15 cellular contexts compared by ENCODE assay signal in genomic region chr15:81315452-81316203, GRCh38. TPM values are rescaled to one million over a fixed set of nuclear protein-coding genes. Genes with fewer than 3 reads are reported as not detected.
DNase-seq lines count a peak whose midpoint lies in the region; ATAC-seq, FAIRE-seq and TF ChIP-seq lines count a peak whose summit lies in the region.
"Had no signal": no experiment of that assay in that cellular context is flagged by ENCODE, and none has a peak within 500 bp of the region (broad histone marks: within the 10 kb centered on the region; RNA-seq: fewer than 3 reads in every experiment).

No MANE protein-coding gene starts in this region.

- H3K27ac Mint-ChIP-seq in activated B cell treated with CpG ODN at 0.5 μM for 24 hours: peak overlapping the region; percentile 82
- H3K27ac Mint-ChIP-seq in central memory CD8-positive, alpha-beta T cell (ENCODE audit: low read depth): peak overlapping the region; percentile 86

- DNase-seq in activated T-cell treated with anti-CD3 and anti-CD28 coated beads, Interleukin-2, amount 50 U/mL, for 1 hour: peak; percentile 15
- DNase-seq in activated T-cell treated with anti-CD3 and anti-CD28 coated beads for 4 hours (no peak), activated B cell treated with CpG ODN at 0.5 μM for 24 hours (no peak), urothelium cell line (ENCODE audit: low spot score) (no peak), 8988T (no peak)
- peak in 1 of 2 donors; percentile 39 for DNase-seq in central memory CD8-positive, alpha-beta T cell (ENCODE audit: low spot score in 2 of 2)
- DNase-seq in stimulated activated naive CD8-positive, alpha-beta T cell treated with anti-CD3 and anti-CD28 coated beads, Interleukin-15, Interleukin-2, amounts not matched to agents 100 U/mL and 50 U/mL, for 24 hours: no peak
- DNase-seq: COR-L47; effector CD4-positive, alpha-beta T cell; NCI-H526 treated with DMSO at 0.1 percent for 48 hours; PC-9; WERI-Rb-1 had no signal

- POLR2A ChIA-PET in activated B cell treated with CpG ODN at 0.5 μM for 24 hours (lab: Charles Lee): interaction anchor here (0.7 to 3.8 kb wide), 4 partner anchors 9 to 24 kb away, joined by 3 to 30 read pairs (median 12); no protein-coding TSS in a partner anchor

- intact Hi-C loops in activated B cell treated with CpG ODN at 0.5 μM for 24 hours (cut with micrococcal nuclease): no loop called here

- H3K4me1 Mint-ChIP-seq in activated B cell treated with CpG ODN at 0.5 μM for 24 hours: peaks cover 94% of the 10 kb centered on the region
- peaks cover 54% of the 10 kb centered on the region for H3K4me1 Mint-ChIP-seq in central memory CD8-positive, alpha-beta T cell

- ATAC-seq in activated B cell treated with CpG ODN at 0.5 μM for 24 hours (ENCODE audit: low read depth) (no peak), GM18870 (IDR thresholded peaks at IDR 0.05; ENCODE audit: unreplicated experiment) (no peak)
- peak; percentile 82 for ATAC-seq in central memory CD8-positive, alpha-beta T cell (replicated peaks; ENCODE audit: extremely low read depth, poor library complexity, severe bottlenecking)
- ATAC-seq in stimulated activated naive CD8-positive, alpha-beta T cell treated with anti-CD3 and anti-CD28 coated beads, Interleukin-15, Interleukin-2, amounts not matched to agents 100 U/mL and 50 U/mL, for 24 hours: peak; percentile 51

- no peaks in the 10 kb centered on the region for H3K27me3 Mint-ChIP-seq in activated B cell treated with CpG ODN at 0.5 μM for 24 hours
- H3K27me3 Mint-ChIP-seq in central memory CD8-positive, alpha-beta T cell: no peaks in the 10 kb centered on the region

- H3K9me3 Mint-ChIP-seq in activated B cell treated with CpG ODN at 0.5 μM for 24 hours: no peaks in the 10 kb centered on the region
- no peaks in the 10 kb centered on the region for H3K9me3 Mint-ChIP-seq in central memory CD8-positive, alpha-beta T cell

- no peak for FAIRE-seq in urothelium cell line (lab: Jason Lieb, UNC)
- FAIRE-seq: G401.6 had no signal

- H3K4me3 Mint-ChIP-seq in activated B cell treated with CpG ODN at 0.5 μM for 24 hours: peak overlapping the region; percentile 47
- H3K4me3 Mint-ChIP-seq in central memory CD8-positive, alpha-beta T cell: no peak overlapping the region

- CTCF ChIA-PET in activated B cell treated with CpG ODN at 0.5 μM for 24 hours (lab: Charles Lee): no interaction called here

- TF ChIP-seq CTCF in activated B cell treated with CpG ODN at 0.5 μM for 24 hours (IDR thresholded peaks at IDR 0.05): no peak

- H3K36me3 Mint-ChIP-seq in activated B cell treated with CpG ODN at 0.5 μM for 24 hours (ENCODE audit: low read depth): peaks cover 74% of the 10 kb centered on the region
- peaks cover 26% of the 10 kb centered on the region for H3K36me3 Mint-ChIP-seq in central memory CD8-positive, alpha-beta T cell (ENCODE audit: insufficient read depth)

RNA-seq across cellular contexts. Expression of gene STARD5, which starts 8.3 kb away (rescaled TPM):
- total RNA-seq in activated B cell treated with CpG ODN at 0.5 μM for 24 hours: 10.5 and 14.3 TPM in 2 replicates

RNA-seq across cellular contexts. Expression of gene TMC3, which starts 58.4 kb away (rescaled TPM):
- total RNA-seq in activated B cell treated with CpG ODN at 0.5 μM for 24 hours: not detected in 2 replicates
- total RNA-seq: PC-9, pulmonary artery endothelial cell had no signal

Comparison
In these comparisons a context has a peak if more than half of its experiments do, and no peak if none do; other contexts are left out.
1. ATAC-seq: peak in central memory CD8-positive, alpha-beta T cell (single experiment) and stimulated activated naive CD8-positive, alpha-beta T cell treated with anti-CD3 and anti-CD28 coated beads, Interleukin-15, Interleukin-2, amounts not matched to agents 100 U/mL and 50 U/mL, for 24 hours (single experiment); none in activated B cell treated with CpG ODN at 0.5 μM for 24 hours (single experiment) and GM18870 (single experiment).